Comparison of ENCODE assay signal across 14 cellular contexts in genomic region chrX:66751136-66751782, GRCh38.
"Had no signal": no experiment of that assay in that cellular context is flagged by ENCODE, and none has a peak within 500 bp of the region (broad histone marks: within the 10 kb centered on the region; RNA-seq: fewer than 3 reads in every experiment).

No MANE protein-coding gene starts in this region.

- ATAC-seq: activated CD8-positive, alpha-beta T cell treated with anti-CD3 and anti-CD28 coated beads for 36 hours; body of pancreas; lower lobe of right lung; stimulated activated naive B cell treated with anti-CD40 and anti-IgM and Interleukin-4, amounts not matched to agents 10 μg/mL and 1 μg/mL and 100 μg/mL, for 72 hours had no signal

- H3K4me3 Mint-ChIP-seq: activated CD4-positive, alpha-beta T cell treated with anti-CD3 and anti-CD28 coated beads, Interleukin-2, amount 10 ng/mL, durations not matched to agents 24 days and 14 days; activated CD8-positive, alpha-beta T cell treated with anti-CD3 and anti-CD28 coated beads for 36 hours; activated naive CD8-positive, alpha-beta T cell treated with anti-CD3 and anti-CD28 coated beads, Interleukin-2, amount 10 ng/mL, durations not matched to agents 7 days and 5 days; nephron; stimulated activated naive B cell treated with anti-CD40 and anti-IgM and Interleukin-4, amounts not matched to agents 10 μg/mL and 1 μg/mL and 100 μg/mL, for 72 hours had no signal

- H3K27ac ChIP-seq: body of pancreas, lower lobe of right lung, spleen, thoracic aorta had no signal

- H3K27me3 Mint-ChIP-seq: activated CD4-positive, alpha-beta T cell treated with anti-CD3 and anti-CD28 coated beads, Interleukin-2, amount 10 ng/mL, durations not matched to agents 24 days and 14 days; activated CD8-positive, alpha-beta T cell treated with anti-CD3 and anti-CD28 coated beads for 36 hours; activated naive CD8-positive, alpha-beta T cell treated with anti-CD3 and anti-CD28 coated beads, Interleukin-2, amount 10 ng/mL, durations not matched to agents 7 days and 5 days had no signal

- H3K36me3 Mint-ChIP-seq: activated naive CD8-positive, alpha-beta T cell treated with anti-CD3 and anti-CD28 coated beads, Interleukin-2, amount 10 ng/mL, durations not matched to agents 7 days and 5 days; stimulated activated naive B cell treated with anti-CD40 and anti-IgM and Interleukin-4, amounts not matched to agents 10 μg/mL and 1 μg/mL and 100 μg/mL, for 72 hours had no signal

- H3K4me1 Mint-ChIP-seq: activated CD4-positive, alpha-beta T cell treated with anti-CD3 and anti-CD28 coated beads, Interleukin-2, amount 10 ng/mL, durations not matched to agents 24 days and 14 days; activated naive CD8-positive, alpha-beta T cell treated with anti-CD3 and anti-CD28 coated beads, Interleukin-2, amount 10 ng/mL, durations not matched to agents 7 days and 5 days; nephron; stimulated activated naive B cell treated with anti-CD40 and anti-IgM and Interleukin-4, amounts not matched to agents 10 μg/mL and 1 μg/mL and 100 μg/mL, for 72 hours had no signal

- H3K27ac Mint-ChIP-seq: activated CD4-positive, alpha-beta T cell treated with anti-CD3 and anti-CD28 coated beads, Interleukin-2, amount 10 ng/mL, durations not matched to agents 24 days and 14 days; activated CD8-positive, alpha-beta T cell treated with anti-CD3 and anti-CD28 coated beads for 36 hours; activated naive CD8-positive, alpha-beta T cell treated with anti-CD3 and anti-CD28 coated beads, Interleukin-2, amount 10 ng/mL, durations not matched to agents 7 days and 5 days; activated T-helper 2 cell treated with anti-CD3 and anti-CD28 coated beads, Interferon-gamma antibody, Interleukin-2, Interleukin-4, amounts not matched to agents 10 μg/mL and 5 μg/mL and 100 μg/mL, durations not matched to agents 14 hours and 24 hours and 36 hours; nephron; stimulated activated naive B cell treated with anti-CD40 and anti-IgM and Interleukin-4, amounts not matched to agents 10 μg/mL and 1 μg/mL and 100 μg/mL, for 72 hours had no signal

- H3K9me3 Mint-ChIP-seq: activated CD4-positive, alpha-beta T cell treated with anti-CD3 and anti-CD28 coated beads, Interleukin-2, amount 10 ng/mL, durations not matched to agents 24 days and 14 days; activated CD8-positive, alpha-beta T cell treated with anti-CD3 and anti-CD28 coated beads for 36 hours had no signal

- DNase-seq: activated CD4-positive, alpha-beta T cell treated with anti-CD3 and anti-CD28 coated beads, Interleukin-2, amount 10 ng/mL, durations not matched to agents 24 days and 14 days; activated CD8-positive, alpha-beta T cell treated with anti-CD3 and anti-CD28 coated beads for 36 hours; activated naive CD4-positive, alpha-beta T cell treated with Interleukin-2 at 50 U/mL for 16 hours; activated naive CD8-positive, alpha-beta T cell treated with anti-CD3 and anti-CD28 coated beads, Interleukin-2, amount 10 ng/mL, durations not matched to agents 7 days and 5 days; activated T-cell treated with anti-CD3 and anti-CD28 coated beads, Interleukin-2, amount 50 U/mL, for 1 hour; body of pancreas; foreskin fibroblast; lower lobe of right lung; nucleus accumbens; spleen; stimulated activated naive B cell treated with anti-CD40 and anti-IgM and Interleukin-4, amounts not matched to agents 10 μg/mL and 1 μg/mL and 100 μg/mL, for 72 hours had no signal
